Comparison of ENCODE assay signal across 8 cellular contexts in genomic region chr19:38224014-38224862, GRCh38. TPM values are rescaled to one million over a fixed set of nuclear protein-coding genes. Genes with fewer than 3 reads are reported as not detected.
DNase-seq lines count a peak whose midpoint lies in the region; TF ChIP-seq lines count a peak whose summit lies in the region.

Gene DPF1, minus strand, starts transcription at chr19:38224222. Its CDS starts 80 bp downstream, at chr19:38224142.

- H3K36me3 ChIP-seq in HAP-1 (replicated peaks), result peaks cover 9% of the 10 kb centered on the region

- H3K9me3 Mint-ChIP-seq in MCF 10A (ENCODE audit: unreplicated experiment), result no peaks in the 10 kb centered on the region

- DNase-seq in GDM1 (lab: John Stamatoyannopoulos, UW), result peak; percentile 64
- DNase-seq in HAP-1 (ENCODE audit: low spot score in 2 of 2), result peak; percentile 79 to 92
- peak; percentile 54 for DNase-seq in NCI-H1092 (lab: John Stamatoyannopoulos, UW)
- peak; percentile 25 for DNase-seq in T-helper 9 cell
- DNase-seq in MCF 10A (ENCODE audit: unreplicated experiment), result peak; percentile 74
- peak; percentile 94 for DNase-seq in iPS-NIHi7 (ENCODE audit: extremely low spot score)
- peak; percentile 64 for DNase-seq in stimulated activated CD4-positive, alpha-beta T cell treated with anti-CD3 and anti-CD28 coated beads, Interleukin-2, amount 100 ng/mL, for 4 hours (ENCODE audit: low read depth)
- DNase-seq in effector CD4-positive, alpha-beta T cell, result no peak

- no peaks in the 10 kb centered on the region for H3K36me3 Mint-ChIP-seq in MCF 10A (ENCODE audit: insufficient read depth, unreplicated experiment)

- no TSS peak for BruUV-seq in MCF 10A (replicated peaks; lab: Mats Ljungman, UMichigan)

- H3K27ac Mint-ChIP-seq in MCF 10A (ENCODE audit: low read depth, unreplicated experiment), result peak within 1 kb of the TSS; percentile 7

- H3K9me3 ChIP-seq in HAP-1, result no peaks in the 10 kb centered on the region

- H3K4me3 ChIP-seq in HAP-1, result peak within 1 kb of the TSS; percentile 51

- intact Hi-C loops in MCF 10A (cut with micrococcal nuclease), result loop anchor here (1.0 kb wide), 1 partner anchor 322 kb away; no protein-coding TSS in a partner anchor

- TF ChIP-seq CTCF in MCF 10A (IDR thresholded peaks at IDR 0.05; ENCODE audit: unreplicated experiment), result peak; percentile 25

- no peaks in the 10 kb centered on the region for H3K27me3 ChIP-seq in HAP-1 (ENCODE audit: low read depth)

- in situ Hi-C loops in HAP-1 (cut with MboI; ENCODE audit: low sequenced_read_pairs), result no loop called here

- POLR2A ChIA-PET in MCF 10A (lab: Yijun Ruan, JAX), result interaction anchor here (0.7 kb wide), 1 partner anchor 244 kb away, joined by 3 read pairs; no protein-coding TSS in a partner anchor

- peaks cover 28% of the 10 kb centered on the region for H3K4me1 Mint-ChIP-seq in MCF 10A (ENCODE audit: insufficient read depth, unreplicated experiment)

- CTCF ChIA-PET in MCF 10A (lab: Yijun Ruan, JAX), result interaction anchor here (0.7 to 3.0 kb wide), 8 partner anchors 10 to 328 kb away, joined by 3 to 13 read pairs (median 5); no protein-coding TSS in a partner anchor

- H3K4me3 Mint-ChIP-seq in MCF 10A (ENCODE audit: unreplicated experiment), result peak within 1 kb of the TSS; percentile 62

- peaks cover 19% of the 10 kb centered on the region for H3K27me3 Mint-ChIP-seq in MCF 10A (ENCODE audit: insufficient read depth, unreplicated experiment)

- H3K4me1 ChIP-seq in HAP-1, result peaks cover 23% of the 10 kb centered on the region

RNA-seq across cellular contexts. Expression of gene DPF1, which starts in this region (rescaled TPM):
- total RNA-seq in MCF 10A (2022), result 1.0 and 1.2 TPM in 2 replicates
